ENCODE assay signal across 21 cellular contexts in the genomic region with DNA sequence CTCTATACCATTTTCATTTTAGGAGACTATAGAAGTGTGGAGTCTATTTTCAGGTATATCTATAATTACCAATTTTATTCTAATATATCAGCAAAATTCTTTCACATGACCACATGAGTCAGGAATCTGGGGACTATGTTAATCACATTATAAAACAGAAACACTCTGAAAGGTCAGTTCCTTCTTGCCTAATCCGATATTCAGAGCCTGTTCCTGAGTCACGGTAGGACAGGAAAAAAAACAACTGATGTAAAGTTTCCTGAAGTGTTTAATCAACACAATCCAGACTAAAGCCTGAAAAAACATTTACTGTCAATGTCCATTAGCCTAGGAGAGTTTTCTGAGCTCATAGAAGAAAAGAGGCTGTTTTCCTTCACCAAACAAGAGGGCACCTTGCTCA.
DNase-seq lines count a peak whose midpoint lies in the region; ATAC-seq and TF ChIP-seq lines count a peak whose summit lies in the region.
"Had no signal": no experiment of that assay in that cellular context is flagged by ENCODE, and none has a peak within 500 bp of the region (broad histone marks: within the 10 kb centered on the region; RNA-seq: fewer than 3 reads in every experiment).

No MANE protein-coding gene starts in this region.

- H3K27me3 ChIP-seq in A673 (replicated peaks; ENCODE audit: insufficient read depth, low read depth, low read length, poor library complexity): no peaks in the 10 kb centered on the region
- H3K27me3 ChIP-seq: BLaER1 treated with 17β-estradiol and CSF1 and Interleukin-3, amounts not matched to agents 10 nM and 100 nM had no signal

- no peak overlapping the region for H3K27ac ChIP-seq in A673 (ENCODE audit: low read depth, low read length, poor library complexity, severe bottlenecking)
- H3K27ac ChIP-seq: A549, prostate gland had no signal

- TF ChIP-seq CTCF in A673 (conservative IDR thresholded peaks at IDR 0.05; ENCODE audit: low read depth, low read length): no peak
- no peak for TF ChIP-seq CTCF in WTC11 (IDR thresholded peaks at IDR 0.05)

- CTCF ChIA-PET in A673 (lab: Charles Lee) (no interaction called here), WTC11 (lab: Charles Lee) (no interaction called here)

- H3K4me3 ChIP-seq in A673 (ENCODE audit: low read depth, low read length, poor library complexity, severe bottlenecking): no peak overlapping the region
- H3K4me3 ChIP-seq: A549; BLaER1 treated with 17β-estradiol and CSF1 and Interleukin-3, amounts not matched to agents 10 nM and 100 nM; prostate gland had no signal

- ATAC-seq in WTC11 (no peak), GM21529 (IDR thresholded peaks at IDR 0.05; ENCODE audit: unreplicated experiment) (no peak)
- ATAC-seq: A549, left colon, Right ventricle myocardium inferior had no signal

- 0 out of 2 replicates have a peak, but pooled peaks cover 2% of the 10 kb centered on the region for H3K4me1 Mint-ChIP-seq in WTC11
- H3K4me1 Mint-ChIP-seq: nephron progenitor cell had no signal

- no peaks in the 10 kb centered on the region for H3K4me1 ChIP-seq in A673 (ENCODE audit: insufficient read depth, low read length, poor library complexity, severe bottlenecking)
- H3K4me1 ChIP-seq: A549, prostate gland had no signal

- POLR2A ChIA-PET in A673 (lab: Charles Lee; ENCODE audit: low non-redundant PET) (no interaction called here), WTC11 (lab: Charles Lee) (no interaction called here)

- H3K27ac Mint-ChIP-seq in WTC11: peak overlapping the region; percentile 38
- H3K27ac Mint-ChIP-seq: nephron progenitor cell had no signal

- H3K36me3 Mint-ChIP-seq in WTC11: no peaks in the 10 kb centered on the region

- peaks cover 5% of the 10 kb centered on the region for H3K9me3 Mint-ChIP-seq in WTC11

- H3K4me3 Mint-ChIP-seq in WTC11: no peak overlapping the region
- H3K4me3 Mint-ChIP-seq: nephron progenitor cell had no signal

- no peaks in the 10 kb centered on the region for H3K27me3 Mint-ChIP-seq in WTC11 (ENCODE audit: low read depth)

- H3K36me3 ChIP-seq in A673 (ENCODE audit: insufficient read depth, low read length, poor library complexity, severe bottlenecking): no peaks in the 10 kb centered on the region
- H3K36me3 ChIP-seq: prostate gland had no signal

- no peaks in the 10 kb centered on the region for H3K9me3 ChIP-seq in A673 (ENCODE audit: low read depth, low read length, poor library complexity, severe bottlenecking)
- H3K9me3 ChIP-seq: A549, prostate gland had no signal

- BruUV-seq in A673 (replicated peaks; lab: Mats Ljungman, UMichigan): no TSS peak

- intact Hi-C loops in A673 (cut with micrococcal nuclease; ENCODE audit: unreplicated experiment): no loop called here

- peak; percentile 24 for DNase-seq in A673 (ENCODE audit: low spot score)
- DNase-seq in NCI-H460 (ENCODE audit: extremely low read depth, low read depth): peak; percentile 6
- DNase-seq in WTC11 (ENCODE audit: low spot score): no peak
- DNase-seq in iris pigment epithelial cell (ENCODE audit: low read depth): peak; percentile 25
- DNase-seq in activated T-cell treated with anti-CD3 and anti-CD28 coated beads, Interleukin-2, amount 50 U/mL, for 1 hour: no peak
- DNase-seq in SIG-M5 (lab: John Stamatoyannopoulos, UW): no peak
- no peak for DNase-seq in OCI-M2 (lab: John Stamatoyannopoulos, UW; ENCODE audit: unreplicated experiment)
- DNase-seq: activated CD4-positive, alpha-beta T cell treated with anti-CD3 and anti-CD28 coated beads, Interleukin-2, amount 50 U/mL, for 48 hours; activated gamma-delta T cell; DMS 273 treated with DMSO at 0.1 percent for 48 hours; left colon; midbrain; MM.1S; NCI-H1436 treated with DMSO at 0.1 percent for 48 hours; NCI-H526; nephron progenitor cell had no signal

TF ChIP-seq in WTC11, 78 proteins besides CTCF, POLR2A, EP300 and RAD21:
- TF ChIP-seq ZNF423 (CRISPR knock-in tag; IDR thresholded peaks at IDR 0.05) (no peak), CREB1 (CRISPR knock-in tag; IDR thresholded peaks at IDR 0.05) (no peak)

Comparison
In these comparisons a context has a peak if more than half of its experiments do, and no peak if none do; other contexts are left out.
1. DNase-seq: peak in A673 (single experiment), NCI-H460 (single experiment) and iris pigment epithelial cell (single experiment); none in WTC11 (single experiment), activated T-cell treated with anti-CD3 and anti-CD28 coated beads, Interleukin-2, amount 50 U/mL, for 1 hour (single experiment), SIG-M5 (single experiment) and OCI-M2 (single experiment).